Comparison of ENCODE assay signal across 1 cellular context in genomic region chr10:62394556-62395018, GRCh38.
TF ChIP-seq lines count a peak whose summit lies in the region.

No MANE protein-coding gene starts in this region.

TF ChIP-seq in GM23338, 12 proteins besides CTCF, POLR2A, EP300 and RAD21 (continued from another document):
- no peak for TF ChIP-seq ETS1 (IDR thresholded peaks at IDR 0.05)
- TF ChIP-seq REST (IDR thresholded peaks at IDR 0.05; ENCODE audit: unreplicated experiment) = no peak
